35 cellular contexts compared by ENCODE assay signal in genomic region chr16:72168365-72168764, GRCh38.
"Had no signal": no experiment of that assay in that cellular context is flagged by ENCODE, and none has a peak within 500 bp of the region (broad histone marks: within the 10 kb centered on the region; RNA-seq: fewer than 3 reads in every experiment).

No MANE protein-coding gene starts in this region.

- FAIRE-seq: astrocyte, TTC549 had no signal

- H3K9me3 Mint-ChIP-seq: activated CD4-positive, alpha-beta memory T cell treated with anti-CD3 and anti-CD28 coated beads for 36 hours; activated CD4-positive, alpha-beta T cell treated with anti-CD3 and anti-CD28 coated beads, Interleukin-2, amount 10 ng/mL, durations not matched to agents 24 days and 14 days; activated naive CD4-positive, alpha-beta T cell treated with anti-CD3 and anti-CD28 coated beads for 36 hours; activated naive CD8-positive, alpha-beta T cell treated with anti-CD3 and anti-CD28 coated beads for 36 hours; activated T-helper 1 cell treated with anti-CD3 and anti-CD28 coated beads, Interleukin-12 subunit alpha, Interleukin-12 subunit beta, Interleukin-2, Interleukin-4 antibody, amounts not matched to agents 30 ng/mL and 10 ng/mL and 1 ng/mL, durations not matched to agents 14 hours and 24 hours and 36 hours; activated T-helper 17 cell treated with anti-CD3 and anti-CD28 coated beads, Interleukin-2, amount 50 U/mL, for 72 hours; T-helper 2 cell treated with Interferon-gamma antibody and Interleukin-4, amounts not matched to agents 5 μg/mL and 100 μg/mL, for 36 hours had no signal

- H3K36me3 ChIP-seq: adrenal gland, brain microvascular endothelial cell, breast epithelium had no signal

- H3K4me3 ChIP-seq: adrenal gland, body of pancreas, breast epithelium had no signal

- H3K27ac Mint-ChIP-seq: activated B cell treated with CpG ODN at 0.5 μM for 24 hours; activated CD4-positive, alpha-beta memory T cell treated with anti-CD3 and anti-CD28 coated beads for 36 hours; activated CD4-positive, alpha-beta T cell treated with anti-CD3 and anti-CD28 coated beads, Interleukin-2, amount 10 ng/mL, durations not matched to agents 24 days and 14 days; activated CD8-positive, alpha-beta T cell treated with anti-CD3 and anti-CD28 coated beads for 36 hours; activated naive CD4-positive, alpha-beta T cell treated with anti-CD3 and anti-CD28 coated beads for 36 hours; activated naive CD4-positive, alpha-beta T cell treated with anti-CD3 and anti-CD28 coated beads, Interleukin-2, amount 50 U/mL, for 72 hours; activated naive CD8-positive, alpha-beta T cell treated with anti-CD3 and anti-CD28 coated beads for 36 hours; activated T-cell treated with anti-CD3 and anti-CD28 coated beads, Interleukin-2, amount 50 U/mL, for 72 hours; activated T-helper 1 cell treated with anti-CD3 and anti-CD28 coated beads, Interleukin-12 subunit alpha, Interleukin-12 subunit beta, Interleukin-2, Interleukin-4 antibody, amounts not matched to agents 30 ng/mL and 10 ng/mL and 1 ng/mL, durations not matched to agents 14 hours and 24 hours and 36 hours; activated T-helper 17 cell treated with anti-CD3 and anti-CD28 coated beads, Interleukin-2, amount 50 U/mL, for 72 hours; T-helper 1 cell treated with Interleukin-12 subunit alpha and Interleukin-12 subunit beta and Interleukin-4 antibody, amounts not matched to agents 30 μg/mL and 1 μg/mL, for 36 hours; T-helper 2 cell treated with Interferon-gamma antibody and Interleukin-4, amounts not matched to agents 5 μg/mL and 100 μg/mL, for 36 hours had no signal

- DNase-seq: activated B cell treated with CpG ODN at 0.5 μM for 24 hours; activated CD4-positive, alpha-beta memory T cell treated with anti-CD3 and anti-CD28 coated beads for 36 hours; activated CD4-positive, alpha-beta T cell treated with anti-CD3 and anti-CD28 coated beads for 4 hours; activated CD4-positive, alpha-beta T cell treated with anti-CD3 and anti-CD28 coated beads, Interleukin-2, amount 10 ng/mL, durations not matched to agents 24 days and 14 days; activated CD4-positive, alpha-beta T cell treated with anti-CD3 and anti-CD28 coated beads, Interleukin-2, amount 50 U/mL, for 1 hour; activated CD4-positive, alpha-beta T cell treated with anti-CD3 and anti-CD28 coated beads, Interleukin-2, amount 50 U/mL, for 4 hours; activated CD4-positive, CD25-positive, alpha-beta regulatory T cell treated with anti-CD3 and anti-CD28 coated beads, Interleukin-2, amount 50 U/mL, for 72 hours; activated CD8-positive, alpha-beta memory T cell treated with anti-CD3 and anti-CD28 coated beads, Interleukin-2, amount 50 U/mL, for 4 hours; activated CD8-positive, alpha-beta T cell treated with anti-CD3 and anti-CD28 coated beads for 36 hours; activated effector memory CD4-positive, alpha-beta T cell treated with anti-CD3 and anti-CD28 coated beads, Interleukin-2, amount 50 U/mL, for 16 hours; activated gamma-delta T cell treated with Interleukin-2 at 50 U/mL for 16 hours; activated naive CD4-positive, alpha-beta T cell; activated naive CD4-positive, alpha-beta T cell treated with anti-CD3 and anti-CD28 coated beads for 36 hours; activated naive CD4-positive, alpha-beta T cell treated with anti-CD3 and anti-CD28 coated beads, Interleukin-2, amount 50 U/mL, for 16 hours; activated naive CD8-positive, alpha-beta T cell treated with anti-CD3 and anti-CD28 coated beads for 36 hours; activated T-cell treated with anti-CD3 and anti-CD28 coated beads for 4 hours; activated T-cell treated with anti-CD3 and anti-CD28 coated beads, Interleukin-2, amount 50 U/mL, for 1 hour; activated T-cell treated with anti-CD3 and anti-CD28 coated beads, Interleukin-2, amount 50 U/mL, for 4 hours; activated T-cell treated with anti-CD3 and anti-CD28 coated beads, Interleukin-2, amount 50 U/mL, for 72 hours; adrenal gland; amniotic stem cell; aorta; body of pancreas; brain microvascular endothelial cell; central memory CD4-positive, alpha-beta T cell; T-helper 2 cell; T-helper 9 cell had no signal

- H3K4me1 Mint-ChIP-seq: activated CD4-positive, alpha-beta T cell treated with anti-CD3 and anti-CD28 coated beads, Interleukin-2, amount 10 ng/mL, durations not matched to agents 24 days and 14 days; activated T-helper 17 cell treated with anti-CD3 and anti-CD28 coated beads, Interleukin-2, amount 50 U/mL, for 72 hours had no signal

- ATAC-seq: activated CD8-positive, alpha-beta T cell treated with anti-CD3 and anti-CD28 coated beads for 36 hours; activated naive CD4-positive, alpha-beta T cell treated with anti-CD3 and anti-CD28 coated beads, Interleukin-2, amount 50 U/mL, for 72 hours; activated T-cell treated with anti-CD3 and anti-CD28 coated beads, Interleukin-2, amount 50 U/mL, for 4 hours; activated T-cell treated with anti-CD3 and anti-CD28 coated beads, Interleukin-2, amount 50 U/mL, for 72 hours; activated T-helper 17 cell treated with anti-CD3 and anti-CD28 coated beads, Interleukin-2, amount 50 U/mL, for 72 hours; body of pancreas had no signal

- H3K9me3 ChIP-seq: adrenal gland, body of pancreas, breast epithelium had no signal

- H3K27me3 Mint-ChIP-seq: activated B cell treated with CpG ODN at 0.5 μM for 24 hours; activated CD4-positive, alpha-beta memory T cell treated with anti-CD3 and anti-CD28 coated beads for 36 hours; activated CD8-positive, alpha-beta T cell treated with anti-CD3 and anti-CD28 coated beads for 36 hours; activated naive CD8-positive, alpha-beta T cell treated with anti-CD3 and anti-CD28 coated beads for 36 hours had no signal

- H3K4me1 ChIP-seq: adrenal gland, body of pancreas, breast epithelium had no signal

- H3K27me3 ChIP-seq: adrenal gland, body of pancreas, brain microvascular endothelial cell, breast epithelium had no signal

- H3K36me3 Mint-ChIP-seq: activated CD4-positive, alpha-beta memory T cell treated with anti-CD3 and anti-CD28 coated beads for 36 hours; activated naive CD4-positive, alpha-beta T cell treated with anti-CD3 and anti-CD28 coated beads, Interleukin-2, amount 50 U/mL, for 72 hours; activated naive CD8-positive, alpha-beta T cell treated with anti-CD3 and anti-CD28 coated beads for 36 hours had no signal

- H3K4me3 Mint-ChIP-seq: activated B cell treated with CpG ODN at 0.5 μM for 24 hours; activated CD4-positive, alpha-beta memory T cell treated with anti-CD3 and anti-CD28 coated beads for 36 hours; activated CD4-positive, alpha-beta T cell treated with anti-CD3 and anti-CD28 coated beads, Interleukin-2, amount 10 ng/mL, durations not matched to agents 24 days and 14 days; activated CD8-positive, alpha-beta T cell treated with anti-CD3 and anti-CD28 coated beads for 36 hours; activated naive CD4-positive, alpha-beta T cell treated with anti-CD3 and anti-CD28 coated beads for 36 hours; activated naive CD8-positive, alpha-beta T cell treated with anti-CD3 and anti-CD28 coated beads for 36 hours; activated T-cell treated with anti-CD3 and anti-CD28 coated beads, Interleukin-2, amount 50 U/mL, for 4 hours; activated T-cell treated with anti-CD3 and anti-CD28 coated beads, Interleukin-2, amount 50 U/mL, for 72 hours; activated T-helper 1 cell treated with anti-CD3 and anti-CD28 coated beads, Interleukin-12 subunit alpha, Interleukin-12 subunit beta, Interleukin-2, Interleukin-4 antibody, amounts not matched to agents 30 ng/mL and 10 ng/mL and 1 ng/mL, durations not matched to agents 14 hours and 24 hours and 36 hours; activated T-helper 17 cell treated with anti-CD3 and anti-CD28 coated beads, Interleukin-2, amount 50 U/mL, for 72 hours; T-helper 1 cell treated with Interleukin-12 subunit alpha and Interleukin-12 subunit beta and Interleukin-4 antibody, amounts not matched to agents 30 μg/mL and 1 μg/mL, for 36 hours; T-helper 2 cell treated with Interferon-gamma antibody and Interleukin-4, amounts not matched to agents 5 μg/mL and 100 μg/mL, for 36 hours had no signal
